ENCODE assay signal across 18 cellular contexts in genomic region chr2:111673526-111673925, GRCh38.
"Had no signal": no experiment of that assay in that cellular context is flagged by ENCODE, and none has a peak within 500 bp of the region (broad histone marks: within the 10 kb centered on the region; RNA-seq: fewer than 3 reads in every experiment).

No MANE protein-coding gene starts in this region.

- ATAC-seq: activated naive CD8-positive, alpha-beta T cell treated with anti-CD3 and anti-CD28 coated beads, Interleukin-2, amount 50 U/mL, for 24 hours; activated T-helper 17 cell treated with anti-CD3 and anti-CD28 coated beads, Interleukin-2, amount 50 U/mL, for 72 hours; esophagus mucosa; left ventricle myocardium superior; sciatic nerve had no signal

- H3K9me3 ChIP-seq: ascending aorta, stomach, thoracic aorta had no signal

- DNase-seq: activated CD4-positive, CD25-positive, alpha-beta regulatory T cell treated with anti-CD3 and anti-CD28 coated beads, Interleukin-2, amount 50 U/mL, for 72 hours; activated naive CD4-positive, alpha-beta T cell treated with Interleukin-2 at 50 U/mL for 16 hours; activated naive CD8-positive, alpha-beta T cell treated with anti-CD3 and anti-CD28 coated beads, Interleukin-2, amount 50 U/mL, for 24 hours; dorsolateral prefrontal cortex; hippocampal formation; left ventricle myocardium superior; mesendoderm; stimulated activated CD4-positive, alpha-beta T cell treated with anti-CD3 and anti-CD28 coated beads, Interleukin-1b, Interleukin-23, amount 100 ng/mL, for 48 hours; stomach had no signal

- H3K4me3 ChIP-seq: ascending aorta, dorsolateral prefrontal cortex, stomach, thoracic aorta had no signal

- H3K27ac ChIP-seq: ascending aorta, dorsolateral prefrontal cortex, stomach, thoracic aorta had no signal

- H3K36me3 ChIP-seq: ascending aorta, stomach, thoracic aorta had no signal

- FAIRE-seq: bronchial epithelial cell, endometrium, keratinocyte, urothelium cell line had no signal

- H3K27me3 ChIP-seq: ascending aorta, dorsolateral prefrontal cortex, stomach had no signal
